In genomic region chr3:65730449-65730848, GRCh38 we compare ENCODE assay signal across 23 cellular contexts.
DNase-seq lines count a peak whose midpoint lies in the region; ATAC-seq, FAIRE-seq and TF ChIP-seq lines count a peak whose summit lies in the region.
"Had no signal": no experiment of that assay in that cellular context is flagged by ENCODE, and none has a peak within 500 bp of the region (broad histone marks: within the 10 kb centered on the region; RNA-seq: fewer than 3 reads in every experiment).

No MANE protein-coding gene starts in this region.

- no peaks in the 10 kb centered on the region for H3K27me3 ChIP-seq in AG04450 (ENCODE audit: control insufficient read depth, insufficient read depth, low read length)
- H3K27me3 ChIP-seq in H9 (ENCODE audit: insufficient read depth, low read length) = no peaks in the 10 kb centered on the region
- no peaks in the 10 kb centered on the region for H3K27me3 ChIP-seq in H1 (replicated peaks in 1 of 4; ENCODE audit: control insufficient read depth in 3 of 4, extremely low read depth in 1 of 4, insufficient read depth in 3 of 4, low read length in 3 of 4)

- no peak overlapping the region for H2BK5ac ChIP-seq in H9 (ENCODE audit: insufficient read length, low read length)
- no peak overlapping the region for H2BK5ac ChIP-seq in H1 (ENCODE audit: low read depth, low read length)

- TF ChIP-seq POLR2A in H1 (IDR thresholded peaks at IDR 0.05; ENCODE audit: control extremely low read depth in 1 of 2, low read depth in 2 of 2, low read length in 2 of 2) = no peak

- H4K91ac ChIP-seq in H9 (ENCODE audit: insufficient read length, low read depth, low read length) (no peak overlapping the region), H1 (replicated peaks; ENCODE audit: insufficient read length, low read length) (no peak overlapping the region)

- H3K27ac ChIP-seq in AG04450 (ENCODE audit: low read depth, low read length) = peak overlapping the region; percentile 72
- no peak overlapping the region for H3K27ac ChIP-seq in H9 (ENCODE audit: insufficient read length, low read depth, low read length)
- no peak overlapping the region for H3K27ac ChIP-seq in H1 (ENCODE audit: low read depth, low read length)
- H3K27ac ChIP-seq: C4-2B, PC-9 had no signal

- H2BK20ac ChIP-seq in H9 (ENCODE audit: low read depth, low read length, poor library complexity, severe bottlenecking) = no peak overlapping the region
- no peak overlapping the region for H2BK20ac ChIP-seq in H1 (ENCODE audit: low read length)

- H4K20me1 ChIP-seq in H9 (ENCODE audit: control insufficient read depth, insufficient read depth, insufficient read length) (no peaks in the 10 kb centered on the region), H1 (replicated peaks in 1 of 2; ENCODE audit: control insufficient read depth in 1 of 2, insufficient read depth in 2 of 2, low read length in 2 of 2) (no peaks in the 10 kb centered on the region)

- no peak for FAIRE-seq in H1 (lab: Jason Lieb, UNC)
- FAIRE-seq: GM18507 had no signal

- POLR2A ChIA-PET in AG04450 (lab: Yijun Ruan, JAX) (interaction anchor here (1.6 kb wide), 1 partner anchor 291 kb away, joined by 3 read pairs; no protein-coding TSS in a partner anchor), H1 (lab: Charles Lee; ENCODE audit: partially characterized antibody) (no interaction called here)

- H3K4me3 ChIP-seq in AG04450 (ENCODE audit: low read depth, low read length) (no peak overlapping the region), H1 (ENCODE audit: extremely low read depth in 1 of 4, insufficient read depth in 2 of 4, low read depth in 3 of 4, low read length in 4 of 4) (no peak overlapping the region)
- H3K4me3 ChIP-seq: PC-9 had no signal

- H3K18ac ChIP-seq in H9 (ENCODE audit: insufficient read length, low read depth, low read length) (no peak overlapping the region), H1 (ENCODE audit: extremely low read depth, low read length) (no peak overlapping the region)

- no peak for TF ChIP-seq EP300 in H1 (IDR thresholded peaks at IDR 0.05; ENCODE audit: borderline replicate concordance in 1 of 2, low read depth in 2 of 2, low read length in 2 of 2)

- peak overlapping the region in 2 of 3 experiments; percentile 21 to 50; a peak in 3 of 7 replicates for H3K27ac Mint-ChIP-seq in H9
- H3K27ac Mint-ChIP-seq in nephron = peak overlapping the region; percentile 85 to 96 (median 92)
- H3K27ac Mint-ChIP-seq: CD8-positive, alpha-beta memory T cell had no signal

- H3K23ac ChIP-seq in H9 (ENCODE audit: insufficient read length, low read depth, low read length) = no peak overlapping the region
- no peak overlapping the region for H3K23ac ChIP-seq in H1 (ENCODE audit: insufficient read length)

- no peak overlapping the region for H2BK15ac ChIP-seq in H9 (ENCODE audit: low read depth, low read length)
- H2BK15ac ChIP-seq in H1 (ENCODE audit: low read length) = no peak overlapping the region

- H3K36me3 ChIP-seq in H1 (ENCODE audit: control insufficient read depth in 2 of 4, insufficient read depth in 4 of 4, low read length in 3 of 4) = no peaks in the 10 kb centered on the region

- H3K14ac ChIP-seq in H9 (ENCODE audit: insufficient read depth, low read length) = no peak overlapping the region
- H3K14ac ChIP-seq in H1 (ENCODE audit: insufficient read length) = no peak overlapping the region

- H3K4me2 ChIP-seq in H9 (ENCODE audit: insufficient read depth, insufficient read length, low read length) (no peak overlapping the region), H1 (ENCODE audit: insufficient read depth in 1 of 2, low read depth in 2 of 2, low read length in 2 of 2) (no peak overlapping the region)
- H3K4me2 ChIP-seq: PC-9 had no signal

- H3K9me3 ChIP-seq in AG04450 (ENCODE audit: control insufficient read depth, insufficient read depth, low read length) = peaks cover 3% of the 10 kb centered on the region; the same call in 1 of the 2 replicates
- no peaks in the 10 kb centered on the region for H3K9me3 ChIP-seq in H9 (ENCODE audit: control insufficient read depth, low read depth, low read length)
- no peaks in the 10 kb centered on the region for H3K9me3 ChIP-seq in H1 (ENCODE audit: insufficient read depth in 2 of 2, low read depth in 1 of 2, low read length in 1 of 2)

- no peaks in the 10 kb centered on the region for H3K23me2 ChIP-seq in H9 (ENCODE audit: insufficient read length, low read depth, low read length, poor library complexity, severe bottlenecking)
- H3K23me2 ChIP-seq in H1 (ENCODE audit: low read depth, low read length) = no peaks in the 10 kb centered on the region; the same call in 1 of the 2 replicates

- CTCF ChIA-PET in AG04450 (lab: Charles Lee) = interaction anchor here (0.6 to 4.7 kb wide), 5 partner anchors 17 to 1771 kb away, joined by 3 to 54 read pairs (median 9); no protein-coding TSS in a partner anchor
- CTCF ChIA-PET in H1 (lab: Charles Lee; ENCODE audit: partially characterized antibody) = interaction anchor here (0.6 kb wide), 1 partner anchor 588 kb away, joined by 3 read pairs; no protein-coding TSS in a partner anchor

- H2AFZ ChIP-seq in H9 (ENCODE audit: low read length) (no peak overlapping the region), H1 (ENCODE audit: low read length) (no peak overlapping the region)
- H2AFZ ChIP-seq: PC-9 had no signal

- H3K27me3 Mint-ChIP-seq in H9 (ENCODE audit: low read depth) (no peaks in the 10 kb centered on the region), nephron (ENCODE audit: low read depth) (no peaks in the 10 kb centered on the region)

- TF ChIP-seq RAD21 in H1 (IDR thresholded peaks at IDR 0.05 in 1 of 2, conservative IDR thresholded peaks at IDR 0.05 in 1 of 2; ENCODE audit: low read depth in 2 of 2, low read length in 2 of 2) = no peak

- H3K79me2 ChIP-seq in H9 (ENCODE audit: insufficient read depth, low read length) (no peaks in the 10 kb centered on the region; the same call in 1 of the 2 replicates), H1 (ENCODE audit: control insufficient read depth in 1 of 2, insufficient read depth in 2 of 2, low read length in 2 of 2) (peaks cover 0 to 5% of the 10 kb centered on the region in 2 experiments; a peak in 2 of 4 replicates)

- H3K4me3 Mint-ChIP-seq in H9 (no peak overlapping the region), nephron (no peak overlapping the region)
- H3K4me3 Mint-ChIP-seq: CD8-positive, alpha-beta memory T cell had no signal

- H3K4me1 Mint-ChIP-seq in H9 (peaks cover 61 to 64% of the 10 kb centered on the region in 2 experiments), nephron (peaks cover 78% of the 10 kb centered on the region)

- H2BK120ac ChIP-seq in H9 (ENCODE audit: low read depth, low read length, poor library complexity, severe bottlenecking) (no peak overlapping the region), H1 (replicated peaks; ENCODE audit: low read depth, low read length) (no peak overlapping the region)

- no peak overlapping the region for H4K5ac ChIP-seq in H9 (ENCODE audit: insufficient read length, low read depth, low read length)
- no peak overlapping the region for H4K5ac ChIP-seq in H1 (ENCODE audit: insufficient read length, low read depth, low read length)

- no peak overlapping the region for H3T11ph ChIP-seq in H9 (ENCODE audit: low read length)

- H2AK5ac ChIP-seq in H9 (ENCODE audit: insufficient read length, low read length) (no peak overlapping the region), H1 (ENCODE audit: low read depth, low read length) (no peak overlapping the region)

- no peak for ATAC-seq in HG03196 (IDR thresholded peaks at IDR 0.05; ENCODE audit: unreplicated experiment)

- no peak overlapping the region for H3K9ac ChIP-seq in H9 (ENCODE audit: extremely low read depth, insufficient read length, low read length)
- H3K9ac ChIP-seq in H1 (replicated peaks in 1 of 4; ENCODE audit: extremely low read depth in 1 of 4, low read depth in 3 of 4, low read length in 3 of 4) = no peak overlapping the region

- TF ChIP-seq CTCF in AG04450 (IDR thresholded peaks at IDR 0.05; ENCODE audit: low read depth, low read length) (no peak), H9 (conservative IDR thresholded peaks at IDR 0.05) (no peak), H1 (IDR thresholded peaks at IDR 0.05; ENCODE audit: control extremely low read depth in 1 of 3, insufficient read depth in 1 of 3, low read depth in 1 of 3, low read length in 3 of 3) (no peak), nephron (IDR thresholded peaks at IDR 0.05; ENCODE audit: unreplicated experiment in 3 of 3) (no peak)

- H2BK12ac ChIP-seq in H9 (ENCODE audit: insufficient read length, low read depth, low read length) (no peak overlapping the region), H1 (ENCODE audit: low read depth, low read length) (no peak overlapping the region)

- H3K79me1 ChIP-seq in H9 (ENCODE audit: insufficient read depth, low read depth, low read length, poor library complexity, severe bottlenecking) = no peaks in the 10 kb centered on the region
- no peaks in the 10 kb centered on the region for H3K79me1 ChIP-seq in H1 (ENCODE audit: low read depth, low read length)

- whole genome bisulfite sequencing in H9 (ENCODE audit: extremely low coverage, insufficient read length, low lambda C conversion rate) = no CpG with 5 or more reads among the region's 7 CpGs
- 95% methylated on average over 7 of the region's 7 CpGs; no CpG with 5 or more reads in 1 of the 2 experiments for WGBS in H1 (ENCODE audit: extremely low coverage in 1 of 2, insufficient coverage in 1 of 2, insufficient read length in 1 of 2, insufficient replicate concordance in 2 of 2, low coverage in 1 of 2, low lambda C conversion rate in 2 of 2, missing lambda C conversion rate in 1 of 2), 2 experiments

- H3K4ac ChIP-seq in H9 (ENCODE audit: low read depth, low read length) (no peak overlapping the region), H1 (replicated peaks; ENCODE audit: insufficient read length, low read depth, low read length) (no peak overlapping the region)

- H3K36me3 Mint-ChIP-seq in H9 (ENCODE audit: insufficient read depth in 1 of 3, low read depth in 3 of 3) = peaks cover 0 to 2% (median 0%) of the 10 kb centered on the region in 3 experiments; a peak in 1 of 7 replicates
- H3K36me3 Mint-ChIP-seq in nephron (ENCODE audit: low read depth) = no peaks in the 10 kb centered on the region
- H3K36me3 Mint-ChIP-seq: CD8-positive, alpha-beta memory T cell had no signal

- H3K56ac ChIP-seq in H9 (ENCODE audit: insufficient read length, low read depth, low read length) (no peak overlapping the region), H1 (replicated peaks; ENCODE audit: insufficient read length, low read depth, low read length) (no peak overlapping the region)

- no peak for DNase-seq in AG04450 (ENCODE audit: low read depth, low spot score)
- no peak for DNase-seq in H9
- DNase-seq in H1 (ENCODE audit: low read depth in 1 of 2, low spot score in 2 of 2) = no peak
- DNase-seq in stimulated activated CD4-positive, alpha-beta T cell treated with anti-CD3 and anti-CD28 coated beads, Interleukin-2, amount 100 ng/mL, for 48 hours = no peak
- no peak for DNase-seq in NCI-H510A (lab: John Stamatoyannopoulos, UW)
- DNase-seq: ACHN; CD8-positive, alpha-beta memory T cell; GDM1; GOT3; KBM-7; MM.1S; NCI-H1092; NCI-H1436; NCI-H1930; NCI-H510A treated with DMSO at 0.1 percent for 48 hours; NCI-H748 treated with DMSO at 0.1 percent for 48 hours; PC-9; RPMI8226; SHP77 had no signal

- H4K8ac ChIP-seq in H9 (replicated peaks; ENCODE audit: insufficient read length, low read depth, low read length) (no peak overlapping the region), H1 (ENCODE audit: extremely low read depth, insufficient read depth, low read length) (no peak overlapping the region)

- peaks cover 1% of the 10 kb centered on the region; the same call in 1 of the 2 replicates for H3K4me1 ChIP-seq in H9 (ENCODE audit: insufficient read depth, low read length)
- peaks cover 0 to 14% (median 2%) of the 10 kb centered on the region in 4 experiments; a peak in 5 of 7 replicates for H3K4me1 ChIP-seq in H1 (replicated peaks in 1 of 4; ENCODE audit: control insufficient read depth in 3 of 4, insufficient read depth in 4 of 4, low read length in 3 of 4)

- no peaks in the 10 kb centered on the region for H3K9me3 Mint-ChIP-seq in H9
- no peaks in the 10 kb centered on the region for H3K9me3 Mint-ChIP-seq in nephron
- H3K9me3 Mint-ChIP-seq: CD8-positive, alpha-beta memory T cell had no signal
